Comparison of ENCODE assay signal across 1 cellular context in genomic region chr2:240902615-240903041, GRCh38.
TF ChIP-seq lines count a peak whose summit lies in the region.

No MANE protein-coding gene starts in this region.

TF ChIP-seq in HepG2, 621 proteins besides CTCF, POLR2A, EP300 and RAD21 (continued from another document):
- TF ChIP-seq, protein P1, sequence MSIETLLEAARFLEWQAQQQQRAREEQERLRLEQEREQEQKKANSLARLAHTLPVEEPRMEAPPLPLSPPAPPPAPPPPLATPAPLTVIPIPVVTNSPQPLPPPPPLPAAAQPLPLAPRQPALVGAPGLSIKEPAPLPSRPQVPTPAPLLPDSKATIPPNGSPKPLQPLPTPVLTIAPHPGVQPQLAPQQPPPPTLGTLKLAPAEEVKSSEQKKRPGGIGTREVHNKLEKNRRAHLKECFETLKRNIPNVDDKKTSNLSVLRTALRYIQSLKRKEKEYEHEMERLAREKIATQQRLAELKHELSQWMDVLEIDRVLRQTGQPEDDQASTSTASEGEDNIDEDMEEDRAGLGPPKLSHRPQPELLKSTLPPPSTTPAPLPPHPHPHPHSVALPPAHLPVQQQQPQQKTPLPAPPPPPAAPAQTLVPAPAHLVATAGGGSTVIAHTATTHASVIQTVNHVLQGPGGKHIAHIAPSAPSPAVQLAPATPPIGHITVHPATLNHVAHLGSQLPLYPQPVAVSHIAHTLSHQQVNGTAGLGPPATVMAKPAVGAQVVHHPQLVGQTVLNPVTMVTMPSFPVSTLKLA (IDR thresholded peaks at IDR 0.05) = no peak
- TF ChIP-seq, protein P2, sequence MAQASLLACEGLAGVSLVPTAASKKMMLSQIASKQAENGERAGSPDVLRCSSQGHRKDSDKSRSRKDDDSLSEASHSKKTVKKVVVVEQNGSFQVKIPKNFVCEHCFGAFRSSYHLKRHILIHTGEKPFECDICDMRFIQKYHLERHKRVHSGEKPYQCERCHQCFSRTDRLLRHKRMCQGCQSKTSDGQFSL (CRISPR knock-in tag; IDR thresholded peaks at IDR 0.05) = peak; percentile 40; the same call in 1 of the 2 replicates
- TF ChIP-seq MBNL3 (CRISPR knock-in tag; conservative IDR thresholded peaks at IDR 0.05) (no peak), NRL (CRISPR knock-in tag; IDR thresholded peaks at IDR 0.05; ENCODE audit: borderline replicate concordance) (no peak), ZNF615 (CRISPR knock-in tag; IDR thresholded peaks at IDR 0.05; ENCODE audit: borderline replicate concordance) (no peak), RELA (CRISPR knock-in tag; IDR thresholded peaks at IDR 0.05) (no peak), YEATS2 (CRISPR knock-in tag; IDR thresholded peaks at IDR 0.05; ENCODE audit: borderline replicate concordance) (no peak), GABPA (IDR thresholded peaks at IDR 0.05; ENCODE audit: low read depth, low read length) (no peak), GABPA (CRISPR knock-in tag; IDR thresholded peaks at IDR 0.05; ENCODE audit: low read depth) (no peak), SRF (IDR thresholded peaks at IDR 0.05; ENCODE audit: low read depth, low read length) (no peak), UBTF (CRISPR knock-in tag; IDR thresholded peaks at IDR 0.05) (peak; percentile 52; the same call in 1 of the 2 replicates), TCF12 (IDR thresholded peaks at IDR 0.05) (no peak), TCF12 (CRISPR knock-in tag; IDR thresholded peaks at IDR 0.05) (no peak), MXD3 (CRISPR knock-in tag; IDR thresholded peaks at IDR 0.05) (no peak), CENPT (CRISPR knock-in tag; IDR thresholded peaks at IDR 0.05; ENCODE audit: low read depth) (no peak), FOXP1 (IDR thresholded peaks at IDR 0.05) (no peak), FOXP1 (CRISPR knock-in tag; IDR thresholded peaks at IDR 0.05) (no peak), TBP (CRISPR knock-in tag; IDR thresholded peaks at IDR 0.05) (no peak), TBX2 (CRISPR knock-in tag; IDR thresholded peaks at IDR 0.05; ENCODE audit: borderline replicate concordance) (0 out of 2 replicates have a peak, but pooled peaks have one; percentile 41), ZBTB46 (CRISPR knock-in tag; IDR thresholded peaks at IDR 0.05; ENCODE audit: borderline replicate concordance) (no peak), NFKB2 (CRISPR knock-in tag; IDR thresholded peaks at IDR 0.05; ENCODE audit: borderline replicate concordance) (peak; percentile 29; the same call in 1 of the 2 replicates)
- TF ChIP-seq, protein P3, sequence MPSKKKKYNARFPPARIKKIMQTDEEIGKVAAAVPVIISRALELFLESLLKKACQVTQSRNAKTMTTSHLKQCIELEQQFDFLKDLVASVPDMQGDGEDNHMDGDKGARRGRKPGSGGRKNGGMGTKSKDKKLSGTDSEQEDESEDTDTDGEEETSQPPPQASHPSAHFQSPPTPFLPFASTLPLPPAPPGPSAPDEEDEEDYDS (CRISPR knock-in tag; IDR thresholded peaks at IDR 0.05) = no peak
- TF ChIP-seq, protein P4, sequence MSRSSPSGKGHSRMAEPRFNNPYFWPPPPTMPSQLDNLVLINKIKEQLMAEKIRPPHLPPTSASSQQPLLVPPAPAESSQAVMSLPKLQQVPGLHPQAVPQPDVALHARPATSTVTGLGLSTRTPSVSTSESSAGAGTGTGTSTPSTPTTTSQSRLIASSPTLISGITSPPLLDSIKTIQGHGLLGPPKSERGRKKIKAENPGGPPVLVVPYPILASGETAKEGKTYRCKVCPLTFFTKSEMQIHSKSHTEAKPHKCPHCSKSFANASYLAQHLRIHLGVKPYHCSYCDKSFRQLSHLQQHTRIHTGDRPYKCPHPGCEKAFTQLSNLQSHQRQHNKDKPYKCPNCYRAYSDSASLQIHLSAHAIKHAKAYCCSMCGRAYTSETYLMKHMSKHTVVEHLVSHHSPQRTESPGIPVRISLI (CRISPR knock-in tag; IDR thresholded peaks at IDR 0.05; ENCODE audit: borderline replicate concordance) = no peak
- TF ChIP-seq, protein P5, sequence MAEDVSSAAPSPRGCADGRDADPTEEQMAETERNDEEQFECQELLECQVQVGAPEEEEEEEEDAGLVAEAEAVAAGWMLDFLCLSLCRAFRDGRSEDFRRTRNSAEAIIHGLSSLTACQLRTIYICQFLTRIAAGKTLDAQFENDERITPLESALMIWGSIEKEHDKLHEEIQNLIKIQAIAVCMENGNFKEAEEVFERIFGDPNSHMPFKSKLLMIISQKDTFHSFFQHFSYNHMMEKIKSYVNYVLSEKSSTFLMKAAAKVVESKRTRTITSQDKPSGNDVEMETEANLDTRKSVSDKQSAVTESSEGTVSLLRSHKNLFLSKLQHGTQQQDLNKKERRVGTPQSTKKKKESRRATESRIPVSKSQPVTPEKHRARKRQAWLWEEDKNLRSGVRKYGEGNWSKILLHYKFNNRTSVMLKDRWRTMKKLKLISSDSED (CRISPR knock-in tag; IDR thresholded peaks at IDR 0.05) = no peak
